ENCODE assay signal across 10 cellular contexts in the genomic region with DNA sequence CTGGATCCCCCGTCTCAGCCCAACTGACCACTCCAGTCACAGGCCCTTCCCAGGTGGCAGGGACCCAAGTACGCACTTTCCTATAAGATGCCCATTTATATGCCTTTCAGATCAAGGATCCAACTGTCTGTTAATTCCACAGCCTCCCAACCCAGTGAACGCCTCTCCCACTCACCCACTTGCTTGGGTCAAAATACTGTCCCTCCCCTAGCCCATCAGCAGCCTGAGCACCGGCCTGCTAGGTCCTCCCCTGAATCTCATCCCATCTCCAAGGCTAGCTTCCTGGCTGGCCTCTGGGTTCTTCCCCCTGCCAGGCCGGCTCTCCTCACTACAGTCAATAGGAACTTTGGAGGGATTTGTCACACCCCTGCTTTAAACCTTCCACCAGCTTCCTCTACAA. TPM values are rescaled to one million over a fixed set of nuclear protein-coding genes. Genes with fewer than 3 reads are reported as not detected.
A peak's percentile ranks its signal among the peaks of the same experiment; 100 is the strongest.
DNase-seq lines count a peak whose midpoint lies in the region; ATAC-seq and TF ChIP-seq lines count a peak whose summit lies in the region.
"Had no signal": no experiment of that assay in that cellular context is flagged by ENCODE, and none has a peak within 500 bp of the region (broad histone marks: within the 10 kb centered on the region; RNA-seq: fewer than 3 reads in every experiment).

No MANE protein-coding gene starts in this region.

- H3K9ac ChIP-seq in neuronal stem cell (ENCODE audit: low read depth, low read length, poor library complexity): peak overlapping the region; percentile 79

- peaks cover 19 to 20% of the 10 kb centered on the region in 2 donors for H3K4me1 ChIP-seq in neuronal stem cell (ENCODE audit: control insufficient read depth in 2 of 2, insufficient read depth in 1 of 2, low read depth in 1 of 2, low read length in 2 of 2)

- TF ChIP-seq CTCF in NB4 (IDR thresholded peaks at IDR 0.05; ENCODE audit: low read depth, low read length): no peak
- TF ChIP-seq CTCF in chondrocyte (IDR thresholded peaks at IDR 0.05): no peak

- H3K4ac ChIP-seq in neuronal stem cell (ENCODE audit: low read length): no peak overlapping the region

- no peak overlapping the region for H3K18ac ChIP-seq in neuronal stem cell (ENCODE audit: low read length)

- DNase-seq in NB4 (ENCODE audit: low read depth) (no peak), chondrocyte (ENCODE audit: low spot score) (no peak), neuronal stem cell (ENCODE audit: low spot score) (no peak), pons (ENCODE audit: low spot score) (no peak)
- DNase-seq in central memory CD4-positive, alpha-beta T cell: no peak
- DNase-seq: activated effector memory CD4-positive, alpha-beta T cell treated with Interleukin-2 at 50 U/mL for 16 hours; pancreas had no signal

- no peak overlapping the region for H2AFZ ChIP-seq in neuronal stem cell (ENCODE audit: low read length)

- peak overlapping the region; percentile 23 for H3K23ac ChIP-seq in neuronal stem cell (ENCODE audit: low read depth, low read length, poor library complexity)

- H2BK15ac ChIP-seq in neuronal stem cell (ENCODE audit: low read length): no peak overlapping the region

- no peak overlapping the region for H2AK5ac ChIP-seq in neuronal stem cell (ENCODE audit: low read depth, low read length)

- H3K9me3 ChIP-seq in neuronal stem cell (replicated peaks in 1 of 2; ENCODE audit: control insufficient read depth in 2 of 2, insufficient read depth in 1 of 2, low read depth in 1 of 2, low read length in 2 of 2): peaks cover 5 to 17% of the 10 kb centered on the region in 2 donors
- H3K9me3 ChIP-seq: pancreas had no signal

- peaks cover 15% of the 10 kb centered on the region for H3K79me1 ChIP-seq in neuronal stem cell (ENCODE audit: low read depth, low read length)

- peaks cover 46 to 57% of the 10 kb centered on the region in 2 donors for H3K36me3 ChIP-seq in neuronal stem cell (replicated peaks in 1 of 2; ENCODE audit: control insufficient read depth in 2 of 2, insufficient read depth in 2 of 2, low read length in 2 of 2)

- no peak overlapping the region for H4K91ac ChIP-seq in neuronal stem cell (ENCODE audit: low read depth, low read length, poor library complexity)

- H3K27me3 ChIP-seq in neuronal stem cell (ENCODE audit: control insufficient read depth in 3 of 3, insufficient read depth in 3 of 3, low read depth in 1 of 3, low read length in 3 of 3): no peaks in the 10 kb centered on the region
- H3K27me3 ChIP-seq: pancreas had no signal

- H2BK12ac ChIP-seq in neuronal stem cell (ENCODE audit: low read length): no peak overlapping the region

- peak overlapping the region; percentile 86 for H3K4me3 Mint-ChIP-seq in chondrocyte (ENCODE audit: unreplicated experiment)

- H2BK120ac ChIP-seq in neuronal stem cell (ENCODE audit: low read depth, low read length): peak overlapping the region; percentile 61

- peak overlapping the region; percentile 83; the same call in 1 of the 2 replicates for H3K4me3 ChIP-seq in GM08714 (ENCODE audit: low read length)
- peak overlapping the region; percentile 82 for H3K4me3 ChIP-seq in NB4 (ENCODE audit: low read depth, low read length)
- H3K4me3 ChIP-seq in neuronal stem cell (ENCODE audit: low read length in 2 of 2): peak overlapping the region; percentile 42 to 76

- H3K36me3 Mint-ChIP-seq in chondrocyte (ENCODE audit: low read depth): peaks cover 37% of the 10 kb centered on the region

- no peak for ATAC-seq in HG03378 (IDR thresholded peaks at IDR 0.05; ENCODE audit: unreplicated experiment)
- ATAC-seq: pancreas had no signal

- no peak overlapping the region for H4K8ac ChIP-seq in neuronal stem cell (ENCODE audit: low read depth, low read length)

- no CpG with 5 or more reads among the region's 5 CpGs for WGBS in neuronal stem cell (ENCODE audit: extremely low coverage in 2 of 2, insufficient read length in 2 of 2, insufficient replicate concordance in 1 of 2), 2 donors

- peak overlapping the region; percentile 63 for H2BK5ac ChIP-seq in neuronal stem cell (ENCODE audit: low read length)

- peak overlapping the region; percentile 86 for H3K4me2 ChIP-seq in neuronal stem cell (ENCODE audit: insufficient read depth, low read length, poor library complexity, severe bottlenecking)

- H3K4me1 Mint-ChIP-seq in chondrocyte (ENCODE audit: low read depth): peaks cover 29% of the 10 kb centered on the region

- H3K27ac ChIP-seq in neuronal stem cell (replicated peaks; ENCODE audit: low read length): no peak overlapping the region
- H3K27ac ChIP-seq: pancreas had no signal

- peaks cover 9% of the 10 kb centered on the region for H3K9me3 Mint-ChIP-seq in chondrocyte (ENCODE audit: low read depth)

- no peak overlapping the region for H3K14ac ChIP-seq in neuronal stem cell (ENCODE audit: low read length)

- peak overlapping the region; percentile 75 for H3K27ac Mint-ChIP-seq in chondrocyte (ENCODE audit: unreplicated experiment)

- no peak for TF ChIP-seq POLR2A in NB4 (IDR thresholded peaks at IDR 0.05; ENCODE audit: extremely low read depth, insufficient read length)

- no peaks in the 10 kb centered on the region for H3K27me3 Mint-ChIP-seq in chondrocyte (ENCODE audit: low read depth)

RNA-seq across cellular contexts. Expression of gene UBE2S, which starts 1.9 kb away (rescaled TPM):
- 60.0 to 79.7 TPM (median 78.6 TPM) in 3 replicates for total RNA-seq in chondrocyte
- polyA plus RNA-seq in neuronal stem cell (2013, experiment 1 of 2): 344 TPM
- polyA plus RNA-seq in neuronal stem cell (2013, experiment 2 of 2): 342 TPM

RNA-seq across cellular contexts. Expression of gene RPL28, which starts 19.9 kb away (rescaled TPM):
- total RNA-seq in chondrocyte: 1,343 to 1,376 TPM (median 1,346 TPM) in 3 replicates
- 2,729 TPM for polyA plus RNA-seq in neuronal stem cell (2013, experiment 1 of 2)
- polyA plus RNA-seq in neuronal stem cell (2013, experiment 2 of 2): 2,534 TPM

RNA-seq across cellular contexts. Expression of gene TMEM238, which starts 21.5 kb away (rescaled TPM):
- total RNA-seq in chondrocyte: 0.59 to 1.0 TPM (median 0.85 TPM) in 3 replicates
- 0.14 TPM for polyA plus RNA-seq in neuronal stem cell (2013, experiment 1 of 2)
- 0.14 TPM for polyA plus RNA-seq in neuronal stem cell (2013, experiment 2 of 2)

RNA-seq across cellular contexts. Expression of gene TMEM190, which starts 29.0 kb away (rescaled TPM):
- total RNA-seq in chondrocyte: 0.52 to 1.0 TPM in 2 of 3 replicates, not detected in the other
- polyA plus RNA-seq in neuronal stem cell (2013, experiment 1 of 2): 0.85 TPM
- 0.46 TPM for polyA plus RNA-seq in neuronal stem cell (2013, experiment 2 of 2)
- total RNA-seq: glomerular endothelial cell, pancreas had no signal

RNA-seq across cellular contexts. Expression of gene IL11, which starts 35.4 kb away (rescaled TPM):
- total RNA-seq in chondrocyte: 2.8 to 3.7 TPM (median 3.1 TPM) in 3 replicates
- polyA plus RNA-seq in neuronal stem cell (2013, experiment 1 of 2): 1.1 TPM
- 1.1 TPM for polyA plus RNA-seq in neuronal stem cell (2013, experiment 2 of 2)
